22 cellular contexts compared by ENCODE assay signal in the genomic region with DNA sequence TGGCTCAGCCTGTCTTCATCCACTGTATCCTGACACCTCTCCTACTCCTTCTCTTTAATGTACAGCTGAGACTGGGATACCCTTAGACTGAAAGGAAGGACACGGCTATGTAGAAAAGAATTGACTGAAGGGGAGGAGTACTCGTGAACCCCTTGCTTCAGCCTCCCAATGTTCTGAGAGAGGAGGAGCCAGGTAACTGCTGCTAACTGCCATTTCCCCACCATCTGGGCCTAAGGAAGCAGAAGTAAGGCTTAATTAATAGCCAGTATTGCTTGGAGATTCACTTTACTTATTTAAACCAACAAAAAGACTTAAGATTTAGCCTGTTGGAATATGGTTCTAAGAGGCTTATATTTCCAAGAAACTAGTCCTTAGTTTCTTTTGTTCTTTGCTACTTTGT. TPM values are rescaled to one million over a fixed set of nuclear protein-coding genes. Genes with fewer than 3 reads are reported as not detected.
DNase-seq lines count a peak whose midpoint lies in the region; FAIRE-seq and TF ChIP-seq lines count a peak whose summit lies in the region.
"Had no signal": no experiment of that assay in that cellular context is flagged by ENCODE, and none has a peak within 500 bp of the region (broad histone marks: within the 10 kb centered on the region; RNA-seq: fewer than 3 reads in every experiment).

No MANE protein-coding gene starts in this region.

- no peak overlapping the region for H2BK120ac ChIP-seq in H1 (replicated peaks; ENCODE audit: low read depth, low read length)

- CTCF ChIA-PET in H1 (lab: Charles Lee; ENCODE audit: partially characterized antibody) = interaction anchor here (1.0 to 10.1 kb wide), 7 partner anchors 48 to 213 kb away, joined by 3 to 191 read pairs (median 17); no protein-coding TSS in a partner anchor
- CTCF ChIA-PET in mammary epithelial cell (lab: Charles Lee; ENCODE audit: low non-redundant PET) = no interaction called here

- no peak overlapping the region for H4K8ac ChIP-seq in H1 (ENCODE audit: extremely low read depth, insufficient read depth, low read length)

- 79% methylated on average over 2 of the region's 2 CpGs; no CpG with 5 or more reads in 1 of the 2 experiments for WGBS in H1 (ENCODE audit: extremely low coverage in 1 of 2, insufficient coverage in 1 of 2, insufficient read length in 1 of 2, insufficient replicate concordance in 2 of 2, low coverage in 1 of 2, low lambda C conversion rate in 2 of 2, missing lambda C conversion rate in 1 of 2), 2 experiments
- 91% methylated on average over 2 of the region's 2 CpGs for WGBS in mammary epithelial cell (ENCODE audit: low coverage, missing lambda C conversion rate)

- no peak for TF ChIP-seq EP300 in H1 (IDR thresholded peaks at IDR 0.05; ENCODE audit: borderline replicate concordance in 1 of 2, low read depth in 2 of 2, low read length in 2 of 2)

- TF ChIP-seq CTCF in HL-60 (IDR thresholded peaks at IDR 0.05; ENCODE audit: insufficient read depth, low read length) (no peak), H1 (IDR thresholded peaks at IDR 0.05; ENCODE audit: control extremely low read depth in 1 of 3, insufficient read depth in 1 of 3, low read depth in 1 of 3, low read length in 3 of 3) (no peak), mammary epithelial cell (conservative IDR thresholded peaks at IDR 0.05 in 1 of 2, IDR thresholded peaks at IDR 0.05 in 1 of 2; ENCODE audit: extremely low read depth in 1 of 2, insufficient read depth in 1 of 2, low read depth in 1 of 2, low read length in 2 of 2) (no peak), right atrium auricular region (IDR thresholded peaks at IDR 0.05) (no peak)

- H4K5ac ChIP-seq in H1 (ENCODE audit: insufficient read length, low read depth, low read length) = no peak overlapping the region

- H2BK20ac ChIP-seq in H1 (ENCODE audit: low read length) = peak overlapping the region; percentile 34; the same call in 1 of the 2 replicates

- H3K4me1 ChIP-seq in H1 (replicated peaks in 1 of 4; ENCODE audit: control insufficient read depth in 3 of 4, insufficient read depth in 4 of 4, low read length in 3 of 4) (no peaks in the 10 kb centered on the region), mammary epithelial cell (ENCODE audit: insufficient read depth, low read length) (no peaks in the 10 kb centered on the region), right atrium auricular region (peaks cover 0 to 10% of the 10 kb centered on the region in 2 donors)

- H3K79me2 ChIP-seq in H1 (ENCODE audit: control insufficient read depth in 1 of 2, insufficient read depth in 2 of 2, low read length in 2 of 2) = no peaks in the 10 kb centered on the region
- H3K79me2 ChIP-seq in mammary epithelial cell (ENCODE audit: insufficient read depth, low read length) = no peaks in the 10 kb centered on the region

- no peaks in the 10 kb centered on the region for H3K79me1 ChIP-seq in H1 (ENCODE audit: low read depth, low read length)

- no peak overlapping the region for H2BK12ac ChIP-seq in H1 (ENCODE audit: low read depth, low read length)

- H3K4ac ChIP-seq in H1 (replicated peaks; ENCODE audit: insufficient read length, low read depth, low read length) = no peak overlapping the region

- H2AFZ ChIP-seq in H1 (ENCODE audit: low read length) (no peak overlapping the region), mammary epithelial cell (ENCODE audit: low read depth, low read length) (no peak overlapping the region)

- H4K91ac ChIP-seq in H1 (replicated peaks; ENCODE audit: insufficient read length, low read length) = no peak overlapping the region

- intact Hi-C loops in mammary epithelial cell (cut with micrococcal nuclease) = loop anchor here (5.0 kb wide), 1 partner anchor 137 kb away; no protein-coding TSS in a partner anchor

- no peak overlapping the region for H3K23ac ChIP-seq in H1 (ENCODE audit: insufficient read length)

- H4K20me1 ChIP-seq in H1 (replicated peaks in 1 of 2; ENCODE audit: control insufficient read depth in 1 of 2, insufficient read depth in 2 of 2, low read length in 2 of 2) (no peaks in the 10 kb centered on the region), mammary epithelial cell (ENCODE audit: insufficient read depth, low read length) (no peaks in the 10 kb centered on the region)

- TF ChIP-seq POLR2A in H1 (IDR thresholded peaks at IDR 0.05; ENCODE audit: control extremely low read depth in 1 of 2, low read depth in 2 of 2, low read length in 2 of 2) = no peak

- no peak for TF ChIP-seq RAD21 in H1 (IDR thresholded peaks at IDR 0.05 in 1 of 2, conservative IDR thresholded peaks at IDR 0.05 in 1 of 2; ENCODE audit: low read depth in 2 of 2, low read length in 2 of 2)

- in situ Hi-C loops in mammary epithelial cell (cut with MboI; ENCODE audit: low sequenced_read_pairs in 2 of 2) = loop anchor here (5.0 kb wide), 2 partner anchors 148 to 213 kb away; no protein-coding TSS in a partner anchor

- DNase-seq in AML-193 (lab: John Stamatoyannopoulos, UW) = peak; percentile 30 to 42
- DNase-seq in HL-60 (ENCODE audit: low read depth in 1 of 2, low spot score in 1 of 2) = peak in 1 of 2 experiments; percentile 73
- DNase-seq in NCI-H2171 treated with DMSO at 0.1 percent for 48 hours (lab: John Stamatoyannopoulos, UW) = peak; percentile 39
- DNase-seq in H1 (ENCODE audit: low read depth in 1 of 2, low spot score in 2 of 2) = no peak
- DNase-seq in dermis blood vessel endothelial cell = no peak
- DNase-seq in mammary epithelial cell = no peak
- no peak for DNase-seq in right atrium auricular region (ENCODE audit: low spot score)
- DNase-seq: Caco-2; CD4-positive, CD25-positive, alpha-beta regulatory T cell; DMS 273 treated with DMSO at 0.1 percent for 48 hours; DMS79 treated with DMSO at 0.1 percent for 48 hours; H7; Karpas-422; NCI-H1092 treated with DMSO at 0.1 percent for 48 hours; NCI-H1436 treated with DMSO at 0.1 percent for 48 hours; NCI-H1930; NCI-H524 treated with DMSO at 0.1 percent for 48 hours; PC-3; Right ventricle myocardium superior had no signal

- no peak overlapping the region for H3K4me3 ChIP-seq in HL-60 (replicated peaks; ENCODE audit: insufficient read depth, low read length)
- H3K4me3 ChIP-seq in H1 (ENCODE audit: extremely low read depth in 1 of 4, insufficient read depth in 2 of 4, low read depth in 3 of 4, low read length in 4 of 4) = no peak overlapping the region
- no peak overlapping the region for H3K4me3 ChIP-seq in mammary epithelial cell (replicated peaks in 1 of 3; ENCODE audit: insufficient read depth in 1 of 3, low read depth in 2 of 3, low read length in 3 of 3)
- no peak overlapping the region for H3K4me3 ChIP-seq in right atrium auricular region
- H3K4me3 ChIP-seq: GM12878 had no signal

- FAIRE-seq in H1 (lab: Jason Lieb, UNC) = no peak
- FAIRE-seq: GM12878, HTR-8/SVneo had no signal

- H3K9ac ChIP-seq in H1 (replicated peaks in 1 of 4; ENCODE audit: extremely low read depth in 1 of 4, low read depth in 3 of 4, low read length in 3 of 4) = no peak overlapping the region
- no peak overlapping the region for H3K9ac ChIP-seq in mammary epithelial cell (ENCODE audit: insufficient read depth, low read length)

- dilution Hi-C loops in mammary epithelial cell (cut with HindIII; ENCODE audit: low sequenced_read_pairs) = no loop called here

- H2BK5ac ChIP-seq in H1 (ENCODE audit: low read depth, low read length) = no peak overlapping the region

- H3K23me2 ChIP-seq in H1 (ENCODE audit: low read depth, low read length) = peaks cover 2% of the 10 kb centered on the region; the same call in 1 of the 2 replicates

- no peaks in the 10 kb centered on the region for H3K36me3 ChIP-seq in H1 (ENCODE audit: control insufficient read depth in 2 of 4, insufficient read depth in 4 of 4, low read length in 3 of 4)
- no peaks in the 10 kb centered on the region for H3K36me3 ChIP-seq in mammary epithelial cell (ENCODE audit: insufficient read depth, low read length)
- H3K36me3 ChIP-seq in right atrium auricular region = no peaks in the 10 kb centered on the region

- no peak overlapping the region for H3K18ac ChIP-seq in H1 (ENCODE audit: extremely low read depth, low read length)

- H3K14ac ChIP-seq in H1 (ENCODE audit: insufficient read length) = no peak overlapping the region

- no peaks in the 10 kb centered on the region for H3K27me3 ChIP-seq in HL-60 (ENCODE audit: insufficient read depth, poor library complexity, severe bottlenecking)
- no peaks in the 10 kb centered on the region for H3K27me3 ChIP-seq in H1 (replicated peaks in 1 of 4; ENCODE audit: control insufficient read depth in 3 of 4, extremely low read depth in 1 of 4, insufficient read depth in 3 of 4, low read length in 3 of 4)
- H3K27me3 ChIP-seq in mammary epithelial cell (ENCODE audit: insufficient read depth, low read length) = no peaks in the 10 kb centered on the region
- no peaks in the 10 kb centered on the region for H3K27me3 ChIP-seq in right atrium auricular region

- POLR2A ChIA-PET in H1 (lab: Charles Lee; ENCODE audit: partially characterized antibody) = interaction anchor here (1.1 to 1.8 kb wide), 3 partner anchors 34 to 150 kb away, joined by 3 to 6 read pairs (median 4); a partner anchor contains a TSS

- no peaks in the 10 kb centered on the region for H3K9me3 ChIP-seq in H1 (ENCODE audit: insufficient read depth in 2 of 2, low read depth in 1 of 2, low read length in 1 of 2)
- no peaks in the 10 kb centered on the region for H3K9me3 ChIP-seq in mammary epithelial cell (replicated peaks; ENCODE audit: insufficient read depth, low read length)
- H3K9me3 ChIP-seq in right atrium auricular region = no peaks in the 10 kb centered on the region
- H3K9me3 ChIP-seq: Caco-2 had no signal

- no peak overlapping the region for H3K56ac ChIP-seq in H1 (replicated peaks; ENCODE audit: insufficient read length, low read depth, low read length)

- no peak overlapping the region for H2BK15ac ChIP-seq in H1 (ENCODE audit: low read length)

- H3K4me2 ChIP-seq in H1 (ENCODE audit: insufficient read depth in 1 of 2, low read depth in 2 of 2, low read length in 2 of 2) (no peak overlapping the region), mammary epithelial cell (ENCODE audit: insufficient read depth, low read depth, low read length) (no peak overlapping the region)

- BruUV-seq in mammary epithelial cell (replicated peaks; lab: Mats Ljungman, UMichigan) = no TSS peak

- no peak overlapping the region for H2AK5ac ChIP-seq in H1 (ENCODE audit: low read depth, low read length)

- H3K27ac ChIP-seq in HL-60 (replicated peaks) = peak overlapping the region; percentile 66
- no peak overlapping the region for H3K27ac ChIP-seq in H1 (ENCODE audit: low read depth, low read length)
- no peak overlapping the region for H3K27ac ChIP-seq in mammary epithelial cell (ENCODE audit: insufficient read depth, low read depth, low read length)
- no peak overlapping the region for H3K27ac ChIP-seq in right atrium auricular region

RNA-seq across cellular contexts. Expression of a gene that starts 18.8 kb away (rescaled TPM):
- 18.2 TPM in 2 replicates for total RNA-seq in H1 (2021; fragmentation: NEBNext Ultra II Directional; extraction: Animal tissue kit (Norgen Biotek cat#: 25700))
- polyA plus RNA-seq in H1 (2011; rRNA removed) = 12.6 and 15.1 TPM in 2 replicates
- polyA plus RNA-seq in H1 (2011; cell fraction: cytosol; rRNA removed) = 19.4 TPM
- 23.9 TPM for polyA plus RNA-seq in H1 (2011; cell fraction: nucleus; rRNA removed)
- polyA plus RNA-seq in H1 (2012, experiment 1 of 2) = 17.7 to 20.9 TPM (median 18.5 TPM) in 4 replicates
- polyA plus RNA-seq in H1 (2012, experiment 2 of 2) = 19.6 TPM
- polyA plus RNA-seq in H1 (2013, experiment 1 of 2) = 11.8 TPM
- 13.7 TPM for polyA plus RNA-seq in H1 (2013, experiment 2 of 2)
- 21.1 and 22.2 TPM in 2 replicates for polyA minus RNA-seq in H1 (2011; rRNA and poly(A)+ RNA removed)
- 13.9 TPM for polyA minus RNA-seq in H1 (2011; cell fraction: cytosol; rRNA and poly(A)+ RNA removed)
- polyA minus RNA-seq in H1 (2011; cell fraction: nucleus; rRNA and poly(A)+ RNA removed) = 42.0 TPM
- total RNA-seq in dermis blood vessel endothelial cell = 294 and 415 TPM in 2 replicates
- 10 to 100 TPM; 52.2 to 63.5 TPM for total RNA-seq in mammary epithelial cell
- 48.0 TPM for polyA plus RNA-seq in mammary epithelial cell
- polyA minus RNA-seq in mammary epithelial cell = 48.2 TPM
- total RNA-seq in right atrium auricular region = 100 to 1,000 TPM; 112 to 184 TPM

RNA-seq across cellular contexts. Expression of a gene that starts 34.2 kb away (rescaled TPM):
- total RNA-seq in H1 (2021; fragmentation: NEBNext Ultra II Directional; extraction: Animal tissue kit (Norgen Biotek cat#: 25700)) = 0.36 and 0.52 TPM in 2 replicates
- 0.35 and 0.44 TPM in 2 replicates for polyA plus RNA-seq in H1 (2011; rRNA removed)
- 0.78 TPM for polyA plus RNA-seq in H1 (2011; cell fraction: cytosol; rRNA removed)
- 0.78 TPM for polyA plus RNA-seq in H1 (2011; cell fraction: nucleus; rRNA removed)
- 0.32 to 0.84 TPM (median 0.48 TPM) in 3 of 4 replicates, not detected in the other for polyA plus RNA-seq in H1 (2012, experiment 1 of 2)
- not detected for polyA plus RNA-seq in H1 (2012, experiment 2 of 2)
- polyA plus RNA-seq in H1 (2013, experiment 1 of 2) = 0.43 TPM
- polyA plus RNA-seq in H1 (2013, experiment 2 of 2) = 0.37 TPM
- 0.32 and 0.82 TPM in 2 replicates for polyA minus RNA-seq in H1 (2011; rRNA and poly(A)+ RNA removed)
- polyA minus RNA-seq in H1 (2011; cell fraction: cytosol; rRNA and poly(A)+ RNA removed) = 1.8 TPM
- polyA minus RNA-seq in H1 (2011; cell fraction: nucleus; rRNA and poly(A)+ RNA removed) = 2.0 TPM
- total RNA-seq in dermis blood vessel endothelial cell = 0.23 TPM in 1 of 2 replicates, not detected in the other
- total RNA-seq in mammary epithelial cell = under 1 TPM; 0.56 to 0.83 TPM
- polyA plus RNA-seq in mammary epithelial cell = 1.0 TPM
- polyA minus RNA-seq in mammary epithelial cell = not detected
- total RNA-seq in right atrium auricular region = not detected
- polyA plus RNA-seq: IgD-negative memory B cell had no signal

RNA-seq across cellular contexts. Expression of a gene that starts 34.3 kb away (rescaled TPM):
- total RNA-seq in H1 (2021; fragmentation: NEBNext Ultra II Directional; extraction: Animal tissue kit (Norgen Biotek cat#: 25700)) = 49.1 and 52.7 TPM in 2 replicates
- polyA plus RNA-seq in H1 (2011; rRNA removed) = 52.2 and 77.3 TPM in 2 replicates
- polyA plus RNA-seq in H1 (2011; cell fraction: cytosol; rRNA removed) = 73.0 TPM
- polyA plus RNA-seq in H1 (2011; cell fraction: nucleus; rRNA removed) = 36.8 TPM
- polyA plus RNA-seq in H1 (2012, experiment 1 of 2) = 47.0 to 55.8 TPM (median 47.5 TPM) in 4 replicates
- polyA plus RNA-seq in H1 (2012, experiment 2 of 2) = 27.8 TPM
- polyA plus RNA-seq in H1 (2013, experiment 1 of 2) = 53.5 TPM
- 56.1 TPM for polyA plus RNA-seq in H1 (2013, experiment 2 of 2)
- polyA minus RNA-seq in H1 (2011; rRNA and poly(A)+ RNA removed) = 27.5 and 30.8 TPM in 2 replicates
- polyA minus RNA-seq in H1 (2011; cell fraction: cytosol; rRNA and poly(A)+ RNA removed) = 11.4 TPM
- 27.7 TPM for polyA minus RNA-seq in H1 (2011; cell fraction: nucleus; rRNA and poly(A)+ RNA removed)
- 57.2 and 61.5 TPM in 2 replicates for total RNA-seq in dermis blood vessel endothelial cell
- 10 to 100 TPM; 42.8 to 50.2 TPM for total RNA-seq in mammary epithelial cell
- 79.6 TPM for polyA plus RNA-seq in mammary epithelial cell
- polyA minus RNA-seq in mammary epithelial cell = 39.5 TPM
- 10 to 100 TPM; 17.9 to 21.5 TPM for total RNA-seq in right atrium auricular region

RNA-seq across cellular contexts. Expression of a gene that starts 43.7 kb away (rescaled TPM):
- total RNA-seq in H1 (2021; fragmentation: NEBNext Ultra II Directional; extraction: Animal tissue kit (Norgen Biotek cat#: 25700)) = 13.0 and 15.3 TPM in 2 replicates
- polyA plus RNA-seq in H1 (2011; rRNA removed) (8.2 and 17.3 TPM in 2 replicates), mammary epithelial cell (5.5 TPM)
- 11.2 TPM for polyA plus RNA-seq in H1 (2011; cell fraction: cytosol; rRNA removed)
- 35.0 TPM for polyA plus RNA-seq in H1 (2011; cell fraction: nucleus; rRNA removed)
- 15.1 to 21.1 TPM (median 19.1 TPM) in 4 replicates for polyA plus RNA-seq in H1 (2012, experiment 1 of 2)
- 5.0 TPM for polyA plus RNA-seq in H1 (2012, experiment 2 of 2)
- polyA plus RNA-seq in H1 (2013, experiment 1 of 2) = 11.5 TPM
- polyA plus RNA-seq in H1 (2013, experiment 2 of 2) = 11.5 TPM
- 7.9 and 10.7 TPM in 2 replicates for polyA minus RNA-seq in H1 (2011; rRNA and poly(A)+ RNA removed)
- polyA minus RNA-seq in H1 (2011; cell fraction: cytosol; rRNA and poly(A)+ RNA removed) = 3.5 TPM
- 12.2 TPM for polyA minus RNA-seq in H1 (2011; cell fraction: nucleus; rRNA and poly(A)+ RNA removed)
- total RNA-seq in dermis blood vessel endothelial cell (15.0 and 22.4 TPM in 2 replicates), mammary epithelial cell (10 to 100 TPM; 10.2 to 14.5 TPM), right atrium auricular region (10 to 100 TPM; 16.2 to 17.8 TPM)
- 2.2 TPM for polyA minus RNA-seq in mammary epithelial cell

Comparison
In these comparisons a context has a peak if more than half of its experiments do, and no peak if none do; other contexts are left out.
1. DNase-seq: peak in AML-193 (2 of 2) and NCI-H2171 treated with DMSO at 0.1 percent for 48 hours (single experiment); none in H1 (0 of 2), dermis blood vessel endothelial cell (single experiment), mammary epithelial cell (single experiment) and right atrium auricular region (single experiment).